8 cellular contexts compared by ENCODE assay signal in the genomic region with DNA sequence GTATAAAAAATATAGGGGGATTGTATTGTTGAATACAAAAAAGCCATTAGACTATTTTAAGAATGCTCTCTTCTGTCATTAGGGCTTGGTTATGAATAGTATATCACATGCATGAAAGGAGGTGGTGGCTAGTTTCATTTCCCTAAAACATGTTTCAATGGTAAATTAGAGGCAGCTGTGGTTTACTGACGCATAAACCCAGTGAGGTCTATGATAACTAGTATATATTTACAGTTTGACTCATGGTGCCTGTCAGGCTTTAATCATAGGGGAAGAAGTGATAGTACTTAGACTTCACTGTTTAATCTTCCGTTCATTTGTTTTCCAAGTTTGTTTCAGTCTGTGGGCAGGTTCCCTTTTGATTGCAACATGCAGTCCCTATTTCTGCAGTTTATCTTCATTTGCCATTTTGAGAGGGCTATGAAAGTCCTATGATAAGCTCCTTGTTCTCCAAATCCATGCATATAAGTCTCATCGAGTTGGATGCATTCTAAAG. TPM values are rescaled to one million over a fixed set of nuclear protein-coding genes. Genes with fewer than 3 reads are reported as not detected.
DNase-seq lines count a peak whose midpoint lies in the region; ATAC-seq, FAIRE-seq and TF ChIP-seq lines count a peak whose summit lies in the region.

No MANE protein-coding gene starts in this region.

- in situ Hi-C loops in mammary epithelial cell (cut with MboI; ENCODE audit: low sequenced_read_pairs in 2 of 2) = no loop called here

- H3K36me3 Mint-ChIP-seq in naive B cell = no peaks in the 10 kb centered on the region

- no peaks in the 10 kb centered on the region for H4K20me1 ChIP-seq in mammary epithelial cell (ENCODE audit: insufficient read depth, low read length)

- H3K4me1 Mint-ChIP-seq in naive B cell = peaks cover 35 to 41% (median 39%) of the 10 kb centered on the region in 3 donors

- peak in 1 of 2 experiments; percentile 60; a peak in 2 of 5 replicates for TF ChIP-seq RAD21 in A549 (conservative IDR thresholded peaks at IDR 0.05 in 1 of 2, IDR thresholded peaks at IDR 0.05 in 1 of 2)

- no peak overlapping the region for H3K4me3 ChIP-seq in A549
- no peak overlapping the region for H3K4me3 ChIP-seq in mammary epithelial cell (replicated peaks in 1 of 3; ENCODE audit: insufficient read depth in 1 of 3, low read depth in 2 of 3, low read length in 3 of 3)

- peaks cover 0 to 4% (median 2%) of the 10 kb centered on the region in 7 donors for H3K9me3 Mint-ChIP-seq in naive B cell

- no peak for TF ChIP-seq POLR2A in A549 (IDR thresholded peaks at IDR 0.05; ENCODE audit: low read length)

- peaks cover 0 to 12% (median 10%) of the 10 kb centered on the region in 3 donors for H3K27me3 Mint-ChIP-seq in naive B cell

- peak; percentile 36 for FAIRE-seq in A549 (lab: Jason Lieb, UNC)

- H3K4me1 ChIP-seq in A549 (peaks cover 80% of the 10 kb centered on the region), mammary epithelial cell (ENCODE audit: insufficient read depth, low read length) (peaks cover 28% of the 10 kb centered on the region)

- no peaks in the 10 kb centered on the region for H3K36me3 ChIP-seq in mammary epithelial cell (ENCODE audit: insufficient read depth, low read length)

- dilution Hi-C loops in mammary epithelial cell (cut with HindIII; ENCODE audit: low sequenced_read_pairs) = no loop called here

- peak overlapping the region; percentile 88 to 99 (median 96) for H3K27ac Mint-ChIP-seq in naive B cell

- H3K9me3 ChIP-seq in A549 = no peaks in the 10 kb centered on the region
- H3K9me3 ChIP-seq in mammary epithelial cell (replicated peaks; ENCODE audit: insufficient read depth, low read length) = no peaks in the 10 kb centered on the region

- no peaks in the 10 kb centered on the region for H3K27me3 ChIP-seq in mammary epithelial cell (ENCODE audit: insufficient read depth, low read length)

- WGBS in A549 (ENCODE audit: missing lambda C conversion rate) = 3% methylated on average over 3 of the region's 3 CpGs
- 28% methylated on average over 3 of the region's 3 CpGs for WGBS in mammary epithelial cell (ENCODE audit: low coverage, missing lambda C conversion rate)

- H3K9ac ChIP-seq in mammary epithelial cell (ENCODE audit: insufficient read depth, low read length) = no peak overlapping the region

- ATAC-seq in A549 = peak; percentile 76 to 84
- peak; percentile 94 for ATAC-seq in GM18502 (IDR thresholded peaks at IDR 0.05; ENCODE audit: poor library complexity, unreplicated experiment)
- ATAC-seq in HG02798 (IDR thresholded peaks at IDR 0.05; ENCODE audit: poor library complexity, unreplicated experiment) = peak; percentile 99
- ATAC-seq in naive B cell (ENCODE audit: low read depth in 2 of 2) = peak; percentile 93

- no peak overlapping the region for H2AFZ ChIP-seq in mammary epithelial cell (ENCODE audit: low read depth, low read length)

- peak overlapping the region; percentile 71 for H3K4me2 ChIP-seq in A549
- H3K4me2 ChIP-seq in mammary epithelial cell (ENCODE audit: insufficient read depth, low read depth, low read length) = peak overlapping the region; percentile 12

- TF ChIP-seq CTCF in A549 (IDR thresholded peaks at IDR 0.05) = no peak
- TF ChIP-seq CTCF in mammary epithelial cell (conservative IDR thresholded peaks at IDR 0.05 in 1 of 2, IDR thresholded peaks at IDR 0.05 in 1 of 2; ENCODE audit: extremely low read depth in 1 of 2, insufficient read depth in 1 of 2, low read depth in 1 of 2, low read length in 2 of 2) = no peak

- POLR2A ChIA-PET in A549 (lab: Yijun Ruan, JAX) = interaction anchor here (1.1 to 1.2 kb wide), 5 partner anchors 10 to 112 kb away, joined by 3 to 5 read pairs (median 3); no protein-coding TSS in a partner anchor

- intact Hi-C loops in mammary epithelial cell (cut with micrococcal nuclease) = loop anchor here (2.0 kb wide), 1 partner anchor 55 kb away; a partner anchor contains a TSS

- BruUV-seq in mammary epithelial cell (replicated peaks; lab: Mats Ljungman, UMichigan) = TSS peak; percentile 15

- CTCF ChIA-PET in A549 (lab: Yijun Ruan, JAX) = no interaction called here
- CTCF ChIA-PET in mammary epithelial cell (lab: Charles Lee; ENCODE audit: low non-redundant PET) = interaction anchor here (0.5 kb wide), 1 partner anchor 245 kb away, joined by 5 read pairs; no protein-coding TSS in a partner anchor

- H3K79me2 ChIP-seq in mammary epithelial cell (ENCODE audit: insufficient read depth, low read length) = no peaks in the 10 kb centered on the region

- DNase-seq in A549 (ENCODE audit: low read depth in 1 of 2, low spot score in 1 of 2) = peak; percentile 62 to 80
- DNase-seq in NCI-H774 (lab: John Stamatoyannopoulos, UW) = peak; percentile 50
- peak; percentile 97 for DNase-seq in mammary epithelial cell
- DNase-seq in naive B cell = peak; percentile 87
- DNase-seq in NCI-H1105 treated with DMSO at 0.1 percent for 48 hours (lab: John Stamatoyannopoulos, UW) = no peak
- DNase-seq in DMS 273 treated with DMSO at 0.1 percent for 48 hours (lab: John Stamatoyannopoulos, UW) = no peak

- H3K4me3 Mint-ChIP-seq in naive B cell = peak overlapping the region; percentile 55 to 87 (median 77)

- peak overlapping the region; percentile 55 to 69 for H3K27ac ChIP-seq in A549
- H3K27ac ChIP-seq in mammary epithelial cell (ENCODE audit: insufficient read depth, low read depth, low read length) = peak overlapping the region; percentile 70

- peak; percentile 93 to 96; a peak in 4 of 5 replicates for TF ChIP-seq EP300 in A549 (IDR thresholded peaks at IDR 0.05)

TF ChIP-seq in A549, 52 proteins besides CTCF, POLR2A, EP300 and RAD21:
- TF ChIP-seq, protein P1, sequence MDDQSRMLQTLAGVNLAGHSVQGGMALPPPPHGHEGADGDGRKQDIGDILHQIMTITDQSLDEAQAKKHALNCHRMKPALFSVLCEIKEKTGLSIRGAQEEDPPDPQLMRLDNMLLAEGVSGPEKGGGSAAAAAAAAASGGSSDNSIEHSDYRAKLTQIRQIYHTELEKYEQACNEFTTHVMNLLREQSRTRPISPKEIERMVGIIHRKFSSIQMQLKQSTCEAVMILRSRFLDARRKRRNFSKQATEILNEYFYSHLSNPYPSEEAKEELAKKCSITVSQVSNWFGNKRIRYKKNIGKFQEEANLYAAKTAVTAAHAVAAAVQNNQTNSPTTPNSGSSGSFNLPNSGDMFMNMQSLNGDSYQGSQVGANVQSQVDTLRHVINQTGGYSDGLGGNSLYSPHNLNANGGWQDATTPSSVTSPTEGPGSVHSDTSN (IDR thresholded peaks at IDR 0.05) = peak; percentile 15; the same call in 1 of the 2 replicates
- peak; percentile 96 to 99 for TF ChIP-seq JUN (IDR thresholded peaks at IDR 0.05)
- TF ChIP-seq CEBPB (IDR thresholded peaks at IDR 0.05) = peak; percentile 97 to 99
- TF ChIP-seq RNF2 (IDR thresholded peaks at IDR 0.05; ENCODE audit: borderline replicate concordance, low read depth) = no peak
- peak; percentile 98 for TF ChIP-seq FOSL2 (IDR thresholded peaks at IDR 0.05)
- peak; percentile 95 for TF ChIP-seq FOSL2 (CRISPR knock-in tag; IDR thresholded peaks at IDR 0.05)
- peak; percentile 9 for TF ChIP-seq ZFP36 (IDR thresholded peaks at IDR 0.05; ENCODE audit: borderline replicate concordance, partially characterized antibody)
- no peak for TF ChIP-seq MAFK (IDR thresholded peaks at IDR 0.05; ENCODE audit: partially characterized antibody)
- TF ChIP-seq RFX5 (IDR thresholded peaks at IDR 0.05) = no peak
- TF ChIP-seq SMC3 (IDR thresholded peaks at IDR 0.05) = peak; percentile 56
- TF ChIP-seq, protein P2, sequence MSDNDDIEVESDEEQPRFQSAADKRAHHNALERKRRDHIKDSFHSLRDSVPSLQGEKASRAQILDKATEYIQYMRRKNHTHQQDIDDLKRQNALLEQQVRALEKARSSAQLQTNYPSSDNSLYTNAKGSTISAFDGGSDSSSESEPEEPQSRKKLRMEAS (IDR thresholded peaks at IDR 0.05) = peak; percentile 73
- TF ChIP-seq, protein P3, sequence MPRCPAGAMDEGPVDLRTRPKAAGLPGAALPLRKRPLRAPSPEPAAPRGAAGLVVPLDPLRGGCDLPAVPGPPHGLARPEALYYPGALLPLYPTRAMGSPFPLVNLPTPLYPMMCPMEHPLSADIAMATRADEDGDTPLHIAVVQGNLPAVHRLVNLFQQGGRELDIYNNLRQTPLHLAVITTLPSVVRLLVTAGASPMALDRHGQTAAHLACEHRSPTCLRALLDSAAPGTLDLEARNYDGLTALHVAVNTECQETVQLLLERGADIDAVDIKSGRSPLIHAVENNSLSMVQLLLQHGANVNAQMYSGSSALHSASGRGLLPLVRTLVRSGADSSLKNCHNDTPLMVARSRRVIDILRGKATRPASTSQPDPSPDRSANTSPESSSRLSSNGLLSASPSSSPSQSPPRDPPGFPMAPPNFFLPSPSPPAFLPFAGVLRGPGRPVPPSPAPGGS (IDR thresholded peaks at IDR 0.05) = peak; percentile 97; the same call in 2 of the 3 replicates
- TF ChIP-seq HOXB13 (CRISPR knock-in tag; IDR thresholded peaks at IDR 0.05; ENCODE audit: low read depth) = no peak
- peak; percentile 99 for TF ChIP-seq JUNB (IDR thresholded peaks at IDR 0.05)
- TF ChIP-seq, protein P4, sequence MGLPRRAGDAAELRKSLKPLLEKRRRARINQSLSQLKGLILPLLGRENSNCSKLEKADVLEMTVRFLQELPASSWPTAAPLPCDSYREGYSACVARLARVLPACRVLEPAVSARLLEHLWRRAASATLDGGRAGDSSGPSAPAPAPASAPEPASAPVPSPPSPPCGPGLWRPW (IDR thresholded peaks at IDR 0.05) = peak; percentile 78
- TF ChIP-seq, protein P5, sequence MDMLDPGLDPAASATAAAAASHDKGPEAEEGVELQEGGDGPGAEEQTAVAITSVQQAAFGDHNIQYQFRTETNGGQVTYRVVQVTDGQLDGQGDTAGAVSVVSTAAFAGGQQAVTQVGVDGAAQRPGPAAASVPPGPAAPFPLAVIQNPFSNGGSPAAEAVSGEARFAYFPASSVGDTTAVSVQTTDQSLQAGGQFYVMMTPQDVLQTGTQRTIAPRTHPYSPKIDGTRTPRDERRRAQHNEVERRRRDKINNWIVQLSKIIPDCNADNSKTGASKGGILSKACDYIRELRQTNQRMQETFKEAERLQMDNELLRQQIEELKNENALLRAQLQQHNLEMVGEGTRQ (IDR thresholded peaks at IDR 0.05) = no peak
- peak; percentile 89 for TF ChIP-seq GATA3 (IDR thresholded peaks at IDR 0.05; ENCODE audit: borderline replicate concordance)

RNA-seq across cellular contexts. Expression of a gene that starts 55.1 kb away (rescaled TPM):
- polyA plus RNA-seq in A549 (2011; rRNA removed) (44.2 and 44.6 TPM in 2 replicates), A549 (2017; fragmentation: RNase III; extraction: RNeasy Plus Mini Kit Qiagen cat#74134 plus additional on column Dnase treatment) (15.8 to 17.9 TPM (median 17.7 TPM) in 3 replicates), mammary epithelial cell (9.2 TPM), naive B cell (ENCODE audit: low read depth in 6 of 6) (1 to 10 TPM in 5 of 6 donors, under 1 TPM in 1; 0.76 to 2.9 (median 2.1) TPM)
- polyA plus RNA-seq in A549 (2012; cell fraction: cytosol; rRNA removed) = 7.4 and 8.6 TPM in 2 replicates
- 5.9 and 13.9 TPM in 2 replicates for polyA plus RNA-seq in A549 (2012; cell fraction: nucleus; rRNA removed)
- polyA minus RNA-seq in A549 (2011; rRNA and poly(A)+ RNA removed) = 21.3 and 22.3 TPM in 2 replicates
- 10 to 100 TPM; 25.7 to 43.3 TPM for total RNA-seq in mammary epithelial cell
- polyA minus RNA-seq in mammary epithelial cell = 8.3 TPM

Comparison
In these comparisons a context has a peak if more than half of its experiments do, and no peak if none do; other contexts are left out.
1. DNase-seq: peak in A549 (2 of 2), NCI-H774 (single experiment), mammary epithelial cell (single experiment) and naive B cell (single experiment); none in NCI-H1105 treated with DMSO at 0.1 percent for 48 hours (single experiment) and DMS 273 treated with DMSO at 0.1 percent for 48 hours (single experiment).
2. Peak in every context shown above with its lines, with median percentiles within 50 percentile points of each other: ATAC-seq.